ENCODE assay signal across 14 cellular contexts in the genomic region with DNA sequence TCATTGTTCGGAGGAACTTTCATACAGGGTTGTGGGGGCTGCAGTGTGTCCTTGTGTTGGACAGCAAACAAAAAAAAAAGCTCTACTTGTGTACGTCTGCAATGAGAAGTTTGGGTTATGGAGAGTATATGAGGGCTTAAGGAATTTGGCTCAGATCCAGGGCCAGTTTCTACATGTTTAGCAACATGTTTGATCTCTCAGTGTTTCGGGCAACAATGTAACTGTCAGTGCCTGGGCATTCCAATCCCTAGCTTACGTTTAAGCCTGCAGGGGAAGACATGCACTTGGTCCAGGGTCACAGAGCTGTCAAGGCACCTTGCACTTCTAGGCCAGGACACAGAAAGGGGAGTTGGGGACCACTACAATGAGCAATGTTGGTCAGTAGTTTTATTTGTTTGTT.
"Had no signal": no experiment of that assay in that cellular context is flagged by ENCODE, and none has a peak within 500 bp of the region (broad histone marks: within the 10 kb centered on the region; RNA-seq: fewer than 3 reads in every experiment).

No MANE protein-coding gene starts in this region.

- DNase-seq: activated CD4-positive, alpha-beta T cell treated with anti-CD3 and anti-CD28 coated beads, Interleukin-2, amount 50 U/mL, for 48 hours; activated effector memory CD4-positive, alpha-beta T cell treated with anti-CD3 and anti-CD28 coated beads, Interleukin-2, amount 50 U/mL, for 16 hours; activated T-cell treated with anti-CD3 and anti-CD28 coated beads, Interleukin-2, amount 50 U/mL, for 4 hours; anterior cingulate cortex; left colon; nephron progenitor cell; stimulated activated CD4-positive, alpha-beta T cell treated with anti-CD3 and anti-CD28 coated beads, Interleukin-12 subunit alpha, Interleukin-12 subunit beta, amount 100 ng/mL, for 4 hours; stimulated activated naive CD4-positive, alpha-beta T cell treated with Interleukin-2 at 50 U/mL for 16 hours; SW 1271 had no signal

- H3K4me1 Mint-ChIP-seq: memory B cell, nephron progenitor cell had no signal

- H3K27ac ChIP-seq: suprapubic skin had no signal

- H3K27me3 Mint-ChIP-seq: memory B cell had no signal

- H3K4me3 Mint-ChIP-seq: activated T-cell treated with anti-CD3 and anti-CD28 coated beads, Interleukin-2, amount 50 U/mL, for 4 hours; memory B cell; nephron progenitor cell; T-helper 2 cell treated with Interferon-gamma antibody and Interleukin-4, amounts not matched to agents 5 μg/mL and 100 μg/mL, for 36 hours had no signal

- H3K27ac Mint-ChIP-seq: activated naive CD4-positive, alpha-beta T cell treated with anti-CD3 and anti-CD28 coated beads, Interleukin-2, amount 50 U/mL, for 72 hours; memory B cell; nephron progenitor cell; T-helper 2 cell treated with Interferon-gamma antibody and Interleukin-4, amounts not matched to agents 5 μg/mL and 100 μg/mL, for 36 hours had no signal

- ATAC-seq: activated CD4-positive, CD25-positive, alpha-beta regulatory T cell treated with anti-CD3 and anti-CD28 coated beads, Interleukin-2, amount 50 U/mL, for 24 hours; activated naive CD4-positive, alpha-beta T cell treated with anti-CD3 and anti-CD28 coated beads, Interleukin-2, amount 50 U/mL, for 72 hours; activated T-cell treated with anti-CD3 and anti-CD28 coated beads, Interleukin-2, amount 50 U/mL, for 4 hours; left colon had no signal

- H3K9me3 Mint-ChIP-seq: memory B cell, nephron progenitor cell had no signal

- H3K4me3 ChIP-seq: suprapubic skin had no signal

- H3K27me3 ChIP-seq: suprapubic skin had no signal

- H3K9me3 ChIP-seq: suprapubic skin had no signal
